1 cellular context compared by ENCODE assay signal in the genomic region with DNA sequence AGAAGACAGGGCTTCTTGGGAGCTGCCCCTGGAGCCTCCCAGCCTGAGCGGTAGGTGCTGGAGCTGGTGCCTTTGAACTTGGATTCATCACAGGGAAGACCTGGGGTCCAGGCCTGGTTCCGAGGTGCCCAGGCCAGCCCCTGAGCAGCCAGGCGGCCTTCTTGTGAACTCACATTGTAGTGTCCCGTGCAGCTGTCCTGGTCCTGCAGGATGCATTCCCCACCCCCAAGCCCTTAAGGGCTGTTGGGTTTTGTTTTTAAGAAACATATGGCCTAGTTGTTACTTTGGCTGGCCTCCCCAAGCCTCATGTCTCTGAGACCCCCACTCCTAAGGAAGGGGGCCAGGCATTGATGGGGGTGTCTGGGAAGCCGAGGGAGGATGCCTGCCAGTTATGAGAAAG.
TF ChIP-seq lines count a peak whose summit lies in the region.

No MANE protein-coding gene starts in this region.

TF ChIP-seq in neural cell, 6 proteins besides CTCF, POLR2A, EP300 and RAD21 (continued from another document):
- TF ChIP-seq REST (IDR thresholded peaks at IDR 0.05; ENCODE audit: borderline replicate concordance) (no peak), MXI1 (conservative IDR thresholded peaks at IDR 0.05; ENCODE audit: poor library complexity, severe bottlenecking) (no peak), POLR2AphosphoS5 (IDR thresholded peaks at IDR 0.05) (no peak)
